ENCODE assay signal across 8 cellular contexts in the genomic region with DNA sequence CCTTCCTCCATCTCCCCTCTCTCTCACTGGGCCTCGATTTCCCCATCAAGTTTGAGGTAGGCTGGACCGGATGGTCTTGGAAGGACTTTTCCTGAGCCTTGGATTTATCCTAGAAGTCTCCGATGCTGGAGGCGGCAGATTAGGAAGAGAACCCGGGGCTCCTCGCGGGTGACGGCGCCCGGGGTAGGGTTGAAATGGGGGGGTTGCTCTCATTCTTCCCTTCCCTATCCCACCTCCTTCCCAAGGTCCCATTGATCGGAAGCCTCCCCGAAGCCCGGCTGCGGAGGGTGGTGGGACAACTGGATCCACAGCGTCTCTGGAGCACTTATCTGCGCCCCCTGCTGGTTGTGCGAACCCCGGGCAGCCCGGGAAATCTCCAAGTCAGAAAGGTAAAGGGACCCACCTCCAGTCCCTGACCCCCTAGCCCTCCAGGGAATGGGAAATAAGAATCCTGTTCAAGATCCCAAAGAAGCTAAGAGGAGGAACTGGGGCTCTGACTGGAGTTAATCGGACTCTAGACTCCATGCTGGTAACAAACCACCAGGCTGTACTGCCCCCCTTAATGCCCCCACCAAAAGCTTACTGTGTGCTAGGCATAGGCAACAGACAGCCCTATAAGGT. TPM values are rescaled to one million over a fixed set of nuclear protein-coding genes. Genes with fewer than 3 reads are reported as not detected.
A peak's percentile ranks its signal among the peaks of the same experiment; 100 is the strongest.
DNase-seq lines count a peak whose midpoint lies in the region; ATAC-seq and TF ChIP-seq lines count a peak whose summit lies in the region.

No MANE protein-coding gene starts in this region.

- under 1% methylated on average over 17 of the region's 20 CpGs for WGBS in SK-N-SH (ENCODE audit: low lambda C conversion rate)

- H3K4me1 Mint-ChIP-seq in activated naive CD8-positive, alpha-beta T cell treated with anti-CD3 and anti-CD28 coated beads, Interleukin-2, amount 50 U/mL, for 24 hours: peaks cover 52% of the 10 kb centered on the region
- H3K4me1 Mint-ChIP-seq in progenitor cell of endocrine pancreas (ENCODE audit: low read depth): peaks cover 6% of the 10 kb centered on the region

- H3K79me2 ChIP-seq in SK-N-SH (ENCODE audit: insufficient read depth): peaks cover 39% of the 10 kb centered on the region

- H3K9me2 ChIP-seq in SK-N-SH: no peaks in the 10 kb centered on the region

- POLR2A ChIA-PET in SK-N-SH (lab: Yijun Ruan, JAX): interaction anchor here (0.8 to 1.9 kb wide), 4 partner anchors 37 to 90 kb away, joined by 3 to 8 read pairs (median 4); a partner anchor contains a TSS

- peaks cover 53% of the 10 kb centered on the region for H3K36me3 Mint-ChIP-seq in activated naive CD8-positive, alpha-beta T cell treated with anti-CD3 and anti-CD28 coated beads, Interleukin-2, amount 50 U/mL, for 24 hours (ENCODE audit: low read depth)
- H3K36me3 Mint-ChIP-seq in progenitor cell of endocrine pancreas (ENCODE audit: insufficient read depth): peaks cover 5% of the 10 kb centered on the region

- TF ChIP-seq CTCF in LNCaP clone FGC (IDR thresholded peaks at IDR 0.05; ENCODE audit: control insufficient read depth, extremely low read depth, insufficient read depth) (peak; percentile 58), SK-N-SH (IDR thresholded peaks at IDR 0.05) (peak; percentile 98), progenitor cell of endocrine pancreas (IDR thresholded peaks at IDR 0.05; ENCODE audit: unreplicated experiment) (peak; percentile 93)

- peaks cover 0 to 6% of the 10 kb centered on the region in 2 experiments; a peak in 1 of 4 replicates for H3K4me1 ChIP-seq in SK-N-SH (ENCODE audit: control insufficient read depth in 1 of 2, insufficient read depth in 2 of 2, low read depth in 1 of 2, low read length in 1 of 2)

- peak overlapping the region; percentile 88 for H3K4me2 ChIP-seq in SK-N-SH

- peak overlapping the region; percentile 100 for H3K27ac Mint-ChIP-seq in activated naive CD8-positive, alpha-beta T cell treated with anti-CD3 and anti-CD28 coated beads, Interleukin-2, amount 50 U/mL, for 24 hours
- peak overlapping the region; percentile 99 for H3K27ac Mint-ChIP-seq in progenitor cell of endocrine pancreas

- intact Hi-C loops in left cardiac atrium (cut with DNase I): no loop called here

- H2AFZ ChIP-seq in SK-N-SH (ENCODE audit: low read depth): peak overlapping the region; percentile 86

- 0 out of 2 replicates have a peak, but pooled peaks cover 4% of the 10 kb centered on the region for H4K20me1 ChIP-seq in SK-N-SH (ENCODE audit: insufficient read depth)

- H3K9me3 ChIP-seq in SK-N-SH: no peaks in the 10 kb centered on the region

- peak overlapping the region; percentile 99 for H3K4me3 Mint-ChIP-seq in activated naive CD8-positive, alpha-beta T cell treated with anti-CD3 and anti-CD28 coated beads, Interleukin-2, amount 50 U/mL, for 24 hours
- peak overlapping the region; percentile 88 for H3K4me3 Mint-ChIP-seq in progenitor cell of endocrine pancreas (ENCODE audit: low read depth)

- H3K27ac ChIP-seq in SK-N-SH (ENCODE audit: low read depth in 2 of 2, low read length in 1 of 2): peak overlapping the region; percentile 48 to 87

- no peaks in the 10 kb centered on the region for H3K27me3 ChIP-seq in SK-N-SH (ENCODE audit: insufficient read depth)

- H3K27me3 Mint-ChIP-seq in activated naive CD8-positive, alpha-beta T cell treated with anti-CD3 and anti-CD28 coated beads, Interleukin-2, amount 50 U/mL, for 24 hours: no peaks in the 10 kb centered on the region
- no peaks in the 10 kb centered on the region for H3K27me3 Mint-ChIP-seq in progenitor cell of endocrine pancreas

- peak overlapping the region; percentile 70 for H3K4me3 ChIP-seq in LNCaP clone FGC (ENCODE audit: low read depth, low read length)
- H3K4me3 ChIP-seq in SK-N-SH (ENCODE audit: low read depth in 2 of 2, low read length in 1 of 2): peak overlapping the region; percentile 71 to 91

- peaks cover 11% of the 10 kb centered on the region for H3F3A ChIP-seq in SK-N-SH (replicated peaks; ENCODE audit: insufficient read depth)

- peak; percentile 55 for TF ChIP-seq RAD21 in SK-N-SH (IDR thresholded peaks at IDR 0.05; ENCODE audit: low read length)

- ATAC-seq in activated naive CD8-positive, alpha-beta T cell treated with anti-CD3 and anti-CD28 coated beads, Interleukin-2, amount 50 U/mL, for 24 hours: no peak
- peak; percentile 27 to 33 for ATAC-seq in left cardiac atrium
- ATAC-seq in HG03565 (IDR thresholded peaks at IDR 0.05; ENCODE audit: unreplicated experiment): no peak

- peak; percentile 42 for DNase-seq in DMS79 treated with DMSO at 0.1 percent for 48 hours (lab: John Stamatoyannopoulos, UW)
- no peak for DNase-seq in LNCaP clone FGC (ENCODE audit: low read depth)
- DNase-seq in SK-N-SH: peak; percentile 85
- peak; percentile 90 for DNase-seq in activated naive CD8-positive, alpha-beta T cell treated with anti-CD3 and anti-CD28 coated beads, Interleukin-2, amount 50 U/mL, for 24 hours
- peak; percentile 86 for DNase-seq in left cardiac atrium
- peak; percentile 80 for DNase-seq in progenitor cell of endocrine pancreas (ENCODE audit: low spot score, unreplicated experiment)
- DNase-seq in ureter (ENCODE audit: low spot score): peak; percentile 82

- TF ChIP-seq EP300 in SK-N-SH (IDR thresholded peaks at IDR 0.05; ENCODE audit: borderline replicate concordance in 1 of 2, low read depth in 1 of 2, low read length in 1 of 2): no peak

- H3K9me3 Mint-ChIP-seq in activated naive CD8-positive, alpha-beta T cell treated with anti-CD3 and anti-CD28 coated beads, Interleukin-2, amount 50 U/mL, for 24 hours: no peaks in the 10 kb centered on the region
- no peaks in the 10 kb centered on the region for H3K9me3 Mint-ChIP-seq in progenitor cell of endocrine pancreas (ENCODE audit: low read depth)

- CTCF ChIA-PET in SK-N-SH (lab: Yijun Ruan, JAX): interaction anchor here (0.6 to 6.8 kb wide), 38 partner anchors 9 to 1208 kb away, joined by 3 to 106 read pairs (median 4); a partner anchor contains a TSS

- H3K36me3 ChIP-seq in SK-N-SH (replicated peaks in 1 of 2; ENCODE audit: control insufficient read depth in 1 of 2, insufficient read depth in 2 of 2, low read length in 1 of 2): peaks cover 1 to 14% of the 10 kb centered on the region in 2 experiments

- H3K9ac ChIP-seq in SK-N-SH: peak overlapping the region; percentile 82

TF ChIP-seq in SK-N-SH, 30 proteins besides CTCF, POLR2A, EP300 and RAD21 (continues in another document):
- TF ChIP-seq, protein P1, sequence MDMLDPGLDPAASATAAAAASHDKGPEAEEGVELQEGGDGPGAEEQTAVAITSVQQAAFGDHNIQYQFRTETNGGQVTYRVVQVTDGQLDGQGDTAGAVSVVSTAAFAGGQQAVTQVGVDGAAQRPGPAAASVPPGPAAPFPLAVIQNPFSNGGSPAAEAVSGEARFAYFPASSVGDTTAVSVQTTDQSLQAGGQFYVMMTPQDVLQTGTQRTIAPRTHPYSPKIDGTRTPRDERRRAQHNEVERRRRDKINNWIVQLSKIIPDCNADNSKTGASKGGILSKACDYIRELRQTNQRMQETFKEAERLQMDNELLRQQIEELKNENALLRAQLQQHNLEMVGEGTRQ (IDR thresholded peaks at IDR 0.05; ENCODE audit: borderline replicate concordance, low read depth, low read length): no peak
- TF ChIP-seq SIN3A (IDR thresholded peaks at IDR 0.05; ENCODE audit: borderline replicate concordance, low read depth, low read length) (peak; percentile 62; the same call in 1 of the 2 replicates), SMC3 (IDR thresholded peaks at IDR 0.05; ENCODE audit: low read depth, low read length) (peak; percentile 58), GABPA (IDR thresholded peaks at IDR 0.05; ENCODE audit: low read depth) (no peak), CHD2 (IDR thresholded peaks at IDR 0.05; ENCODE audit: low read length, partially characterized antibody) (no peak), RCOR1 (IDR thresholded peaks at IDR 0.05; ENCODE audit: low read length) (no peak), MEF2A (IDR thresholded peaks at IDR 0.05; ENCODE audit: borderline replicate concordance, low read depth) (no peak)

RNA-seq across cellular contexts. Expression of a gene that starts 0.8 kb away (rescaled TPM):
- 17.6 and 19.1 TPM in 2 replicates for polyA plus RNA-seq in SK-N-SH (2012; rRNA removed)
- polyA plus RNA-seq in SK-N-SH (2012; cell fraction: cytosol; rRNA removed): 6.5 and 10.1 TPM in 2 replicates
- 35.0 and 38.2 TPM in 2 replicates for polyA plus RNA-seq in SK-N-SH (2012; cell fraction: nucleus; rRNA removed)
- total RNA-seq in left cardiac atrium (1 to 10 TPM; 2.9 to 3.2 TPM), progenitor cell of endocrine pancreas (9.0 and 10.8 TPM in 2 replicates), ureter (11.5 TPM)

RNA-seq across cellular contexts. Expression of a gene that starts 1.5 kb away (rescaled TPM):
- polyA plus RNA-seq in SK-N-SH (2012; rRNA removed): 1,248 and 1,471 TPM in 2 replicates
- 1,523 and 1,646 TPM in 2 replicates for polyA plus RNA-seq in SK-N-SH (2012; cell fraction: cytosol; rRNA removed)
- 342 and 654 TPM in 2 replicates for polyA plus RNA-seq in SK-N-SH (2012; cell fraction: nucleus; rRNA removed)
- total RNA-seq in left cardiac atrium (100 to 1,000 TPM; 251 to 270 TPM), progenitor cell of endocrine pancreas (401 and 414 TPM in 2 replicates), ureter (359 TPM)

RNA-seq across cellular contexts. Expression of a gene that starts 25.3 kb away (rescaled TPM):
- polyA plus RNA-seq in SK-N-SH (2012; rRNA removed): 1.3 and 1.4 TPM in 2 replicates
- polyA plus RNA-seq in SK-N-SH (2012; cell fraction: cytosol; rRNA removed): 0.22 and 0.35 TPM in 2 replicates
- 9.1 and 9.2 TPM in 2 replicates for polyA plus RNA-seq in SK-N-SH (2012; cell fraction: nucleus; rRNA removed)
- total RNA-seq in left cardiac atrium: 10 to 100 TPM in 1 of 2 donors, 1 to 10 TPM in 1; 7.2 to 11.0 TPM
- total RNA-seq in progenitor cell of endocrine pancreas: 26.4 and 27.2 TPM in 2 replicates
- 2.8 TPM for total RNA-seq in ureter

RNA-seq across cellular contexts. Expression of a gene that starts 37.4 kb away (rescaled TPM):
- polyA plus RNA-seq in SK-N-SH (2012; rRNA removed): 2.8 and 5.6 TPM in 2 replicates
- polyA plus RNA-seq in SK-N-SH (2012; cell fraction: cytosol; rRNA removed): 2.5 and 3.9 TPM in 2 replicates
- 20.4 and 25.2 TPM in 2 replicates for polyA plus RNA-seq in SK-N-SH (2012; cell fraction: nucleus; rRNA removed)
- total RNA-seq in left cardiac atrium (10 to 100 TPM in 1 of 2 donors, 1 to 10 TPM in 1; 9.6 to 10.8 TPM), progenitor cell of endocrine pancreas (41.6 and 44.7 TPM in 2 replicates), ureter (24.8 TPM)

RNA-seq across cellular contexts. Expression of a gene that starts 40.0 kb away (rescaled TPM):
- 0.03 and 0.06 TPM in 2 replicates for polyA plus RNA-seq in SK-N-SH (2012; rRNA removed)
- polyA plus RNA-seq in SK-N-SH (2012; cell fraction: cytosol; rRNA removed): 0.01 TPM in 1 of 2 replicates, not detected in the other
- 0.02 and 0.06 TPM in 2 replicates for polyA plus RNA-seq in SK-N-SH (2012; cell fraction: nucleus; rRNA removed)
- total RNA-seq in left cardiac atrium (under 1 TPM; 0.21 to 0.24 TPM), progenitor cell of endocrine pancreas (not detected in 2 replicates), ureter (not detected)

Comparison
In these comparisons a context has a peak if more than half of its experiments do, and no peak if none do; other contexts are left out.
1. ATAC-seq: peak in left cardiac atrium (2 of 2); none in activated naive CD8-positive, alpha-beta T cell treated with anti-CD3 and anti-CD28 coated beads, Interleukin-2, amount 50 U/mL, for 24 hours (single experiment) and HG03565 (single experiment).
2. Peak in every context shown above with its lines, with median percentiles within 50 percentile points of each other: CTCF ChIP-seq.